24 cellular contexts compared by ENCODE assay signal in genomic region chr7:109963741-109964140, GRCh38.
"Had no signal": no experiment of that assay in that cellular context is flagged by ENCODE, and none has a peak within 500 bp of the region (broad histone marks: within the 10 kb centered on the region; RNA-seq: fewer than 3 reads in every experiment).

No MANE protein-coding gene starts in this region.

- ATAC-seq: psoas muscle; right cardiac atrium; right lobe of liver; stimulated activated effector memory CD8-positive, alpha-beta T cell treated with anti-CD3 and anti-CD28 coated beads, Interleukin-12 subunit alpha, Interleukin-12 subunit beta, amount 100 ng/mL, for 72 hours; stimulated activated naive B cell treated with anti-CD40 and anti-IgM and Interleukin-4, amounts not matched to agents 10 μg/mL and 1 μg/mL and 100 μg/mL, for 72 hours had no signal

- DNase-seq: occipital lobe; ovary; posterior cingulate gyrus; psoas muscle; right cardiac atrium; right lobe of liver; sigmoid colon; small intestine; stimulated activated CD4-positive, alpha-beta T cell treated with anti-CD3 and anti-CD28 coated beads, Interleukin-15, amount 100 ng/mL, for 24 hours; stimulated activated CD4-positive, alpha-beta T cell treated with anti-CD3 and anti-CD28 coated beads, Interleukin-2, amount 100 ng/mL, for 24 hours; stimulated activated CD4-positive, alpha-beta T cell treated with anti-CD3 and anti-CD28 coated beads, Interleukin-2, amount 100 ng/mL, for 48 hours; stimulated activated CD4-positive, alpha-beta T cell treated with anti-CD3 and anti-CD28 coated beads, Interleukin-4, amount 100 ng/mL, for 24 hours; stimulated activated naive B cell treated with anti-CD40 and anti-IgM and Interleukin-4, amounts not matched to agents 10 μg/mL and 1 μg/mL and 100 μg/mL, for 72 hours; stimulated activated naive CD4-positive, alpha-beta T cell treated with Interleukin-2 at 50 U/mL for 16 hours; stomach; thyroid gland; upper lobe of left lung had no signal

- H3K4me3 ChIP-seq: neural progenitor cell, ovary, psoas muscle, right lobe of liver, sigmoid colon, stomach, thoracic aorta, thyroid gland, tibial nerve, upper lobe of left lung, vagina had no signal

- FAIRE-seq: small intestine, urothelium cell line had no signal

- H3K4me1 ChIP-seq: neural progenitor cell, parathyroid adenoma, psoas muscle, right lobe of liver, sigmoid colon, stomach, thyroid gland, tibial nerve, upper lobe of left lung, vagina had no signal

- H3K36me3 ChIP-seq: neural progenitor cell, ovary, right lobe of liver, sigmoid colon, stomach, thoracic aorta, thyroid gland, tibial nerve, upper lobe of left lung, vagina had no signal

- H3K27me3 ChIP-seq: neural progenitor cell, ovary, right lobe of liver, sigmoid colon, stomach, thyroid gland, tibial nerve, upper lobe of left lung, vagina had no signal

- H3K27ac ChIP-seq: neural progenitor cell, ovary, parathyroid adenoma, psoas muscle, right lobe of liver, sigmoid colon, stomach, thoracic aorta, thyroid gland, tibial nerve, upper lobe of left lung, vagina had no signal

- H3K9me3 ChIP-seq: ovary, psoas muscle, right lobe of liver, sigmoid colon, stomach, thoracic aorta, thyroid gland, tibial nerve, upper lobe of left lung, vagina had no signal
